Comparison of ENCODE assay signal across 26 cellular contexts in the genomic region with DNA sequence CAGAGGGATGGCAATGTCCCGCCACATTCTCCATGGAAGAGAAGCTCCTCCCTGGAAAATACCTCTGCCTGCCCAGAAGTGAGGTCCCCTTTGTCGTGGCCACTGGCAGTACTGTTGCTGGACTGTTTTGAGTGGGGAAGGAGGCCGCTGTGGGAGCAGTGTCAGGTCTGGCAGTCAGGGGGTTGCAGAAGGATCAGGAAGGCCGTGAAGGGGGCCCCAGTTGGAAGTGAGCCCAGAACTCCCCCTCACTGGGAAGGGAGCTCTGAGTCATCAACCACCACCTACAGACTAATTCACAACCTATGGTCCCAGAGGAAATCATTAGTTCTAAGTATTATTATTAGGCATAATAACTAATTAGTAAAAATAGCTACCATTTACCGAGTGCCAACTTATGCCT.
"Had no signal": no experiment of that assay in that cellular context is flagged by ENCODE, and none has a peak within 500 bp of the region (broad histone marks: within the 10 kb centered on the region; RNA-seq: fewer than 3 reads in every experiment).

No MANE protein-coding gene starts in this region.

- H3K9ac ChIP-seq: neural progenitor cell had no signal

- H3K4me1 ChIP-seq: left lung, lower lobe of right lung, right lobe of liver, stomach, thyroid gland, upper lobe of left lung had no signal

- FAIRE-seq: islet of Langerhans had no signal

- H2AFZ ChIP-seq: neural progenitor cell had no signal

- H3K4me3 ChIP-seq: left lung, lower lobe of right lung, neural progenitor cell, ovary, right atrium auricular region, right lobe of liver, stomach, testis, thyroid gland, transverse colon, upper lobe of left lung, vagina had no signal

- DNase-seq: kidney; left colon; left lung; lower lobe of right lung; mammary epithelial cell; mesenchymal stem cell; naive B cell; natural killer cell; nephron progenitor cell; ovary; right lobe of liver; stimulated activated CD4-positive, alpha-beta T cell treated with anti-CD3 and anti-CD28 coated beads, Interleukin-12 subunit alpha, Interleukin-12 subunit beta, amount 100 ng/mL, for 4 hours; stimulated activated CD4-positive, alpha-beta T cell treated with anti-CD3 and anti-CD28 coated beads, Interleukin-15, amount 100 ng/mL, for 24 hours; stimulated activated CD4-positive, alpha-beta T cell treated with anti-CD3 and anti-CD28 coated beads, Interleukin-2, amount 100 ng/mL, for 24 hours; stimulated activated CD4-positive, alpha-beta T cell treated with anti-CD3 and anti-CD28 coated beads, Interleukin-4, amount 100 ng/mL, for 1 hour; stimulated activated naive B cell treated with anti-CD40 and anti-IgM and Interleukin-4, amounts not matched to agents 10 μg/mL and 1 μg/mL and 100 μg/mL, for 72 hours; stimulated activated naive CD8-positive, alpha-beta T cell treated with anti-CD3 and anti-CD28 coated beads, Interleukin-15, Interleukin-2, amounts not matched to agents 100 U/mL and 50 U/mL, for 24 hours; stomach; testis; thyroid gland; transverse colon; upper lobe of left lung had no signal

- H3K27ac ChIP-seq: left lung, lower lobe of right lung, neural progenitor cell, ovary, right atrium auricular region, right lobe of liver, stomach, testis, thyroid gland, transverse colon, upper lobe of left lung, vagina had no signal

- H3K27me3 ChIP-seq: left lung, neural progenitor cell, ovary, right atrium auricular region, right lobe of liver, stomach, testis, thyroid gland, transverse colon, upper lobe of left lung, vagina had no signal

- H3K9me3 ChIP-seq: left lung, lower lobe of right lung, ovary, right atrium auricular region, right lobe of liver, stomach, testis, thyroid gland, transverse colon, upper lobe of left lung, vagina had no signal

- H3K4me2 ChIP-seq: neural progenitor cell had no signal

- ATAC-seq: left colon; left lung; lower lobe of right lung; natural killer cell; right lobe of liver; stimulated activated naive B cell treated with anti-CD40 and anti-IgM and Interleukin-4, amounts not matched to agents 10 μg/mL and 1 μg/mL and 100 μg/mL, for 72 hours; stimulated activated naive CD8-positive, alpha-beta T cell treated with anti-CD3 and anti-CD28 coated beads, Interleukin-15, Interleukin-2, amounts not matched to agents 100 U/mL and 50 U/mL, for 24 hours had no signal

- H3K36me3 ChIP-seq: left lung, lower lobe of right lung, neural progenitor cell, ovary, right atrium auricular region, right lobe of liver, stomach, thyroid gland, transverse colon, upper lobe of left lung, vagina had no signal
